In genomic region chr17:79997004-79997673, GRCh38 we compare ENCODE assay signal across 8 cellular contexts. TPM values are rescaled to one million over a fixed set of nuclear protein-coding genes. Genes with fewer than 3 reads are reported as not detected.
DNase-seq lines count a peak whose midpoint lies in the region; ATAC-seq and TF ChIP-seq lines count a peak whose summit lies in the region.

No MANE protein-coding gene starts in this region.

- DNase-seq in NCI-H2107 treated with DMSO at 0.1 percent for 48 hours (lab: John Stamatoyannopoulos, UW; ENCODE audit: unreplicated experiment) (peak; percentile 35), NCI-H2107 (lab: John Stamatoyannopoulos, UW) (no peak), smooth muscle cell (lab: John Stamatoyannopoulos, UW; ENCODE audit: unreplicated experiment) (no peak), SJCRH30 (no peak), AG08395 (ENCODE audit: low spot score) (no peak)
- DNase-seq in activated CD8-positive, alpha-beta memory T cell treated with anti-CD3 and anti-CD28 coated beads, Interleukin-2, amount 50 U/mL, for 24 hours (ENCODE audit: extremely low read depth): peak; percentile 34
- DNase-seq in stimulated activated naive CD8-positive, alpha-beta T cell treated with anti-CD3 and anti-CD28 coated beads, Interleukin-15, amount 100 ng/mL, for 72 hours: peak; percentile 69 to 90

- peaks cover 4% of the 10 kb centered on the region for H4K20me1 ChIP-seq in smooth muscle cell (ENCODE audit: low read depth)

- H3K9me3 ChIP-seq in liver (ENCODE audit: control insufficient read depth in 4 of 4, low read length in 3 of 4) (no peaks in the 10 kb centered on the region), smooth muscle cell (replicated peaks; ENCODE audit: low read depth) (no peaks in the 10 kb centered on the region), SJCRH30 (replicated peaks) (no peaks in the 10 kb centered on the region)

- no peak for TF ChIP-seq RAD21 in liver (IDR thresholded peaks at IDR 0.05)

- peak overlapping the region; percentile 97 to 99 for H3K27ac Mint-ChIP-seq in stimulated activated naive CD8-positive, alpha-beta T cell treated with anti-CD3 and anti-CD28 coated beads, Interleukin-15, amount 100 ng/mL, for 72 hours

- H3K9ac ChIP-seq in liver (ENCODE audit: low read depth in 1 of 2, low read length in 2 of 2) (no peak overlapping the region), smooth muscle cell (ENCODE audit: low read depth) (no peak overlapping the region)

- no peaks in the 10 kb centered on the region for H3F3A ChIP-seq in smooth muscle cell (ENCODE audit: low read depth)

- H2AFZ ChIP-seq in smooth muscle cell (ENCODE audit: low read depth): no peak overlapping the region

- H3K4me1 ChIP-seq in liver (ENCODE audit: control insufficient read depth in 4 of 4, insufficient read depth in 4 of 4, low read length in 3 of 4) (peaks cover 10 to 21% (median 19%) of the 10 kb centered on the region in 4 donors), smooth muscle cell (ENCODE audit: low read depth) (peaks cover 8% of the 10 kb centered on the region), SJCRH30 (peaks cover 22% of the 10 kb centered on the region)

- peak overlapping the region; percentile 74 to 78 for H3K4me3 Mint-ChIP-seq in stimulated activated naive CD8-positive, alpha-beta T cell treated with anti-CD3 and anti-CD28 coated beads, Interleukin-15, amount 100 ng/mL, for 72 hours

- H3K4me3 ChIP-seq in liver (ENCODE audit: low read depth in 1 of 3, low read length in 3 of 3) (no peak overlapping the region), smooth muscle cell (no peak overlapping the region), SJCRH30 (no peak overlapping the region)

- TF ChIP-seq CTCF in liver (IDR thresholded peaks at IDR 0.05; ENCODE audit: low read depth, low read length, missing input control) (no peak), smooth muscle cell (IDR thresholded peaks at IDR 0.05; ENCODE audit: borderline replicate concordance, insufficient read depth, poor library complexity, severe bottlenecking) (no peak)

- H3K27me3 ChIP-seq in liver (ENCODE audit: control insufficient read depth in 4 of 4, insufficient read depth in 4 of 4, low read length in 3 of 4): no peaks in the 10 kb centered on the region
- no peaks in the 10 kb centered on the region for H3K27me3 ChIP-seq in smooth muscle cell (ENCODE audit: low read depth)
- no peaks in the 10 kb centered on the region for H3K27me3 ChIP-seq in SJCRH30

- peaks cover 3% of the 10 kb centered on the region for H3K79me2 ChIP-seq in smooth muscle cell (ENCODE audit: low read depth)

- no peak overlapping the region for H3K4me2 ChIP-seq in smooth muscle cell

- ATAC-seq in stimulated activated naive CD8-positive, alpha-beta T cell treated with anti-CD3 and anti-CD28 coated beads, Interleukin-15, amount 100 ng/mL, for 72 hours: peak; percentile 89

- 77% methylated on average over 15 of the region's 15 CpGs for WGBS in liver
- 93% methylated on average over 15 of the region's 15 CpGs for WGBS in smooth muscle cell (ENCODE audit: low lambda C conversion rate)

- H3K27me3 Mint-ChIP-seq in stimulated activated naive CD8-positive, alpha-beta T cell treated with anti-CD3 and anti-CD28 coated beads, Interleukin-15, amount 100 ng/mL, for 72 hours: no peaks in the 10 kb centered on the region

- H3K27ac ChIP-seq in liver (ENCODE audit: low read depth in 1 of 2, low read length in 2 of 2) (peak overlapping the region; percentile 14 to 45), smooth muscle cell (ENCODE audit: low read depth) (no peak overlapping the region), SJCRH30 (no peak overlapping the region)

- no peaks in the 10 kb centered on the region for H3K36me3 ChIP-seq in liver (ENCODE audit: control insufficient read depth in 4 of 4, insufficient read depth in 3 of 4, low read depth in 1 of 4, low read length in 3 of 4)
- H3K36me3 ChIP-seq in smooth muscle cell (ENCODE audit: low read depth): no peaks in the 10 kb centered on the region
- peaks cover 14% of the 10 kb centered on the region; the same call in 1 of the 2 replicates for H3K36me3 ChIP-seq in SJCRH30

- peaks cover 69% of the 10 kb centered on the region for H3K4me1 Mint-ChIP-seq in stimulated activated naive CD8-positive, alpha-beta T cell treated with anti-CD3 and anti-CD28 coated beads, Interleukin-15, amount 100 ng/mL, for 72 hours

- H3K9me3 Mint-ChIP-seq in stimulated activated naive CD8-positive, alpha-beta T cell treated with anti-CD3 and anti-CD28 coated beads, Interleukin-15, amount 100 ng/mL, for 72 hours: peaks cover 0 to 4% of the 10 kb centered on the region in 2 donors

TF ChIP-seq in liver, 16 proteins besides CTCF, POLR2A, EP300 and RAD21:
- TF ChIP-seq MAX (IDR thresholded peaks at IDR 0.05) (no peak), GABPA (IDR thresholded peaks at IDR 0.05 in 1 of 2, conservative IDR thresholded peaks at IDR 0.05 in 1 of 2) (no peak), ZBTB33 (IDR thresholded peaks at IDR 0.05) (no peak), HNF4G (IDR thresholded peaks at IDR 0.05) (no peak)

RNA-seq across cellular contexts. Expression of gene TBC1D16, which starts 38.5 kb away (rescaled TPM):
- 10 to 100 TPM in 1 of 2 donors, 1 to 10 TPM in 1; 4.7 to 29.5 TPM for total RNA-seq in liver
- 1 to 10 TPM; 3.4 to 4.7 TPM for polyA plus RNA-seq in liver
- 17.4 and 26.4 TPM in 2 replicates for total RNA-seq in smooth muscle cell
- polyA plus RNA-seq in smooth muscle cell: 22.0 and 24.6 TPM in 2 replicates
- 60.6 and 61.6 TPM in 2 replicates for total RNA-seq in SJCRH30 (2014; rRNA removed; shearing (Covaris generic))

RNA-seq across cellular contexts. Expression of gene CCDC40, which starts 39.3 kb away (rescaled TPM):
- total RNA-seq in liver (1 to 10 TPM in 1 of 2 donors, under 1 TPM in 1; 0.93 to 3.0 TPM), smooth muscle cell (4.2 and 5.9 TPM in 2 replicates)
- polyA plus RNA-seq in liver (1 to 10 TPM in 1 of 2 donors, under 1 TPM in 1; 0.60 to 1.9 TPM), smooth muscle cell (0.81 and 3.6 TPM in 2 replicates)
- 8.8 and 11.3 TPM in 2 replicates for total RNA-seq in SJCRH30 (2014; rRNA removed; shearing (Covaris generic))

Comparison
In these comparisons a context has a peak if more than half of its experiments do, and no peak if none do; other contexts are left out.
1. DNase-seq: peak in NCI-H2107 treated with DMSO at 0.1 percent for 48 hours (single experiment), activated CD8-positive, alpha-beta memory T cell treated with anti-CD3 and anti-CD28 coated beads, Interleukin-2, amount 50 U/mL, for 24 hours (single experiment) and stimulated activated naive CD8-positive, alpha-beta T cell treated with anti-CD3 and anti-CD28 coated beads, Interleukin-15, amount 100 ng/mL, for 72 hours (2 of 2); none in NCI-H2107 (single experiment), smooth muscle cell (single experiment), SJCRH30 (0 of 2) and AG08395 (single experiment).
2. H3K27ac ChIP-seq: peak in liver (2 of 2); none in smooth muscle cell (single experiment) and SJCRH30 (single experiment).